12 cellular contexts compared by ENCODE assay signal in the genomic region with DNA sequence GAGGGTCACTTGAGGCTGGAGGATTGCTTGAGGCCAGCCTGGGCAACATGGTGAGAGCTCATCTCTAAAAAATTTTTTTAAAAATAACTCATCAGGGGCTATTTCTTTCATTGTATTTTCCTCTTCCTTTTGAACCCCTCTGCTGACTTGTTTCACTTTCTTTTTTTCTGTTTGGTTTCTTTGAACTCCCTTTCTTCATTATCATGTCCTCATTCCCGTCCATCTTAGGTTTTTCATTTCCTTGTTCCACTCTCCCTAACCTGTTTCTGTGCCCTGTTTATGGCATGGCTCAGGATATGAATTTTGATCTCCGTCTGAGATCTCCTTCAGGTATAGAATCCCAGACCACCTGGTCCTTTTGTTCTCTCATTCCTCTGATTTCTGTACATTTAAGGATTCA. TPM values are rescaled to one million over a fixed set of nuclear protein-coding genes. Genes with fewer than 3 reads are reported as not detected.
DNase-seq lines count a peak whose midpoint lies in the region; ATAC-seq, FAIRE-seq and TF ChIP-seq lines count a peak whose summit lies in the region.
"Had no signal": no experiment of that assay in that cellular context is flagged by ENCODE, and none has a peak within 500 bp of the region (broad histone marks: within the 10 kb centered on the region; RNA-seq: fewer than 3 reads in every experiment).

No MANE protein-coding gene starts in this region.

- CTCF ChIA-PET in GM12878 (lab: Yijun Ruan, JAX), result interaction anchor here (0.7 to 1.0 kb wide), 3 partner anchors 8 to 274 kb away, joined by 3 read pairs; no protein-coding TSS in a partner anchor

- no peak overlapping the region for H2AFZ ChIP-seq in GM12878 (ENCODE audit: control insufficient read depth, low read depth, low read length)

- H3K27ac Mint-ChIP-seq in nephron progenitor cell, result peak overlapping the region; percentile 55

- peak overlapping the region; percentile 33 for H3K9ac ChIP-seq in BLaER1
- H3K9ac ChIP-seq in GM12878 (ENCODE audit: control insufficient read depth, insufficient read depth, low read length), result 0 out of 2 replicates have a peak overlapping the region, but pooled peaks have one; percentile 7

- H3K36me3 Mint-ChIP-seq in nephron progenitor cell (ENCODE audit: low read depth), result peaks cover 57% of the 10 kb centered on the region

- H4K20me1 ChIP-seq in BLaER1, result peaks cover 100% of the 10 kb centered on the region
- no peaks in the 10 kb centered on the region; the same call in 1 of the 2 replicates for H4K20me1 ChIP-seq in GM12878 (ENCODE audit: control insufficient read depth, insufficient read depth)

- intact Hi-C loops in GM12878 (cut with micrococcal nuclease; ENCODE audit: unreplicated experiment), result no loop called here

- no peak for TF ChIP-seq EP300 in GM12878 (IDR thresholded peaks at IDR 0.05; ENCODE audit: borderline replicate concordance in 1 of 2, control insufficient read depth in 1 of 2, low read depth in 2 of 2, low read length in 2 of 2)

- DNase-seq in GM12878 (ENCODE audit: low read depth, low spot score), result no peak
- DNase-seq in nephron progenitor cell, result no peak
- no peak for DNase-seq in amniotic stem cell (lab: John Stamatoyannopoulos, UW)
- no peak for DNase-seq in GM03348 (ENCODE audit: low spot score)
- no peak for DNase-seq in NCI-H2107 (lab: John Stamatoyannopoulos, UW)
- DNase-seq: NCI-H1105 treated with DMSO at 0.1 percent for 48 hours; stimulated activated CD8-positive, alpha-beta memory T cell treated with anti-CD3 and anti-CD28 coated beads, Interleukin-4, amount 100 ng/mL, for 48 hours had no signal

- H3K4me2 ChIP-seq in BLaER1 (peak overlapping the region; percentile 80), GM12878 (ENCODE audit: control insufficient read depth, insufficient read depth) (peak overlapping the region; percentile 67)

- RAD21 ChIA-PET in GM12878 (lab: Charles Lee; ENCODE audit: unreplicated experiment), result interaction anchor here (1.0 kb wide), 1 partner anchor 13 kb away, joined by 3 read pairs; a partner anchor contains a TSS

- H3K4me3 ChIP-seq in BLaER1 (peak overlapping the region; percentile 35; the same call in 1 of the 2 replicates), GM12878 (peak overlapping the region; percentile 53; the same call in 1 of the 2 replicates)
- H3K4me3 ChIP-seq: coronary artery had no signal

- in situ Hi-C loops in GM12878 (cut with MboI), result no loop called here

- no TSS peak for BruUV-seq in GM12878 (replicated peaks; lab: Mats Ljungman, UMichigan)

- TF ChIP-seq RAD21 in GM12878 (IDR thresholded peaks at IDR 0.05; ENCODE audit: insufficient read depth, low read depth, low read length), result no peak

- no peak overlapping the region for H3K4me3 Mint-ChIP-seq in nephron progenitor cell

- peaks cover 21% of the 10 kb centered on the region for H3K4me1 Mint-ChIP-seq in nephron progenitor cell

- H3K4me1 ChIP-seq in BLaER1 (peaks cover 33% of the 10 kb centered on the region), GM12878 (ENCODE audit: control insufficient read depth, insufficient read depth, low read length) (peaks cover 16% of the 10 kb centered on the region)

- 17% methylated on average over 2 of the region's 2 CpGs for WGBS in GM12878 (ENCODE audit: insufficient coverage, insufficient replicate concordance, low lambda C conversion rate, missing lambda C conversion rate)

- POLR2A ChIA-PET in GM12878 (lab: Charles Lee), result interaction anchor here (0.6 to 1.5 kb wide), 5 partner anchors 9 to 18 kb away, joined by 3 to 8 read pairs (median 5); a partner anchor contains a TSS

- H3K27me3 ChIP-seq in BLaER1 (no peaks in the 10 kb centered on the region), GM12878 (replicated peaks in 1 of 2; ENCODE audit: control insufficient read depth in 2 of 2, insufficient read depth in 2 of 2, low read length in 1 of 2) (no peaks in the 10 kb centered on the region)

- no peak for TF ChIP-seq POLR2A in GM12878 (IDR thresholded peaks at IDR 0.05; ENCODE audit: low read depth, low read length)

- peaks cover 63% of the 10 kb centered on the region for H3K79me2 ChIP-seq in GM12878 (ENCODE audit: control insufficient read depth, insufficient read depth, low read length)

- no peak for FAIRE-seq in GM12878 (lab: Jason Lieb, UNC)

- SMC1A ChIA-PET in GM12878 (lab: Charles Lee; ENCODE audit: uncharacterized antibody, unreplicated experiment), result interaction anchor here (0.9 to 4.0 kb wide), 8 partner anchors 8 to 100 kb away, joined by 3 to 16 read pairs (median 4); a partner anchor contains a TSS

- H3K36me3 ChIP-seq in BLaER1 (peaks cover 57% of the 10 kb centered on the region), KOPT-K1 (ENCODE audit: insufficient read depth, low read length) (peaks cover 39% of the 10 kb centered on the region), GM12878 (ENCODE audit: control insufficient read depth in 2 of 2, insufficient read depth in 2 of 2, low read length in 1 of 2) (peaks cover 2 to 6% of the 10 kb centered on the region in 2 experiments; a peak in 3 of 4 replicates)

- H3K27ac ChIP-seq in BLaER1 (peak overlapping the region; percentile 54), KOPT-K1 (ENCODE audit: low read depth, low read length, poor library complexity, severe bottlenecking) (peak overlapping the region; percentile 43), GM12878 (ENCODE audit: control insufficient read depth, insufficient read depth) (peak overlapping the region; percentile 30)
- H3K27ac ChIP-seq: C4-2B, coronary artery had no signal

- H3K9me3 ChIP-seq in BLaER1 (no peaks in the 10 kb centered on the region), KOPT-K1 (ENCODE audit: insufficient read depth, low read length, poor library complexity, severe bottlenecking) (no peaks in the 10 kb centered on the region), GM12878 (replicated peaks; ENCODE audit: control insufficient read depth, insufficient read depth, low read length) (no peaks in the 10 kb centered on the region)

- TF ChIP-seq CTCF in GM12878 (IDR thresholded peaks at IDR 0.05 in 2 of 3, conservative IDR thresholded peaks at IDR 0.05 in 1 of 3; ENCODE audit: control insufficient read depth in 2 of 3, extremely low read depth in 1 of 3, insufficient read depth in 1 of 3, low read depth in 3 of 3, low read length in 3 of 3) (no peak), nephron progenitor cell (IDR thresholded peaks at IDR 0.05) (no peak)

- peaks cover 10% of the 10 kb centered on the region for H3K9me3 Mint-ChIP-seq in nephron progenitor cell

- peaks cover 9% of the 10 kb centered on the region for H3K27me3 Mint-ChIP-seq in nephron progenitor cell (ENCODE audit: low read depth, poor library complexity)

- ATAC-seq in GM12878, result peak; percentile 59
- ATAC-seq in GM18907 (IDR thresholded peaks at IDR 0.05; ENCODE audit: unreplicated experiment), result no peak

TF ChIP-seq in GM12878, 131 proteins besides CTCF, POLR2A, EP300 and RAD21 (continues in another document):
- TF ChIP-seq IKZF2 (IDR thresholded peaks at IDR 0.05), result peak; percentile 29 to 61; a peak in 3 of 4 replicates
- TF ChIP-seq, protein P1, sequence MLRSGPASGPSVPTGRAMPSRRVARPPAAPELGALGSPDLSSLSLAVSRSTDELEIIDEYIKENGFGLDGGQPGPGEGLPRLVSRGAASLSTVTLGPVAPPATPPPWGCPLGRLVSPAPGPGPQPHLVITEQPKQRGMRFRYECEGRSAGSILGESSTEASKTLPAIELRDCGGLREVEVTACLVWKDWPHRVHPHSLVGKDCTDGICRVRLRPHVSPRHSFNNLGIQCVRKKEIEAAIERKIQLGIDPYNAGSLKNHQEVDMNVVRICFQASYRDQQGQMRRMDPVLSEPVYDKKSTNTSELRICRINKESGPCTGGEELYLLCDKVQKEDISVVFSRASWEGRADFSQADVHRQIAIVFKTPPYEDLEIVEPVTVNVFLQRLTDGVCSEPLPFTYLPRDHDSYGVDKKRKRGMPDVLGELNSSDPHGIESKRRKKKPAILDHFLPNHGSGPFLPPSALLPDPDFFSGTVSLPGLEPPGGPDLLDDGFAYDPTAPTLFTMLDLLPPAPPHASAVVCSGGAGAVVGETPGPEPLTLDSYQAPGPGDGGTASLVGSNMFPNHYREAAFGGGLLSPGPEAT (IDR thresholded peaks at IDR 0.05; ENCODE audit: low read depth), result peak; percentile 30; the same call in 1 of the 2 replicates

RNA-seq across cellular contexts. Expression of a gene that starts 12.4 kb away (rescaled TPM):
- total RNA-seq in GM12878 (2013; cell fraction: nucleolus; rRNA removed), result 23.7 and 26.6 TPM in 2 replicates
- total RNA-seq in GM12878 (2014; rRNA removed) (10.7 and 14.8 TPM in 2 replicates), GM12878 (2014; rRNA removed; fragmentation: Illumina TruSeq; extraction: Trizol) (9.3 and 9.7 TPM in 2 replicates), GM12878 (2021) (29.5 and 30.0 TPM in 2 replicates)
- 7.8 TPM for polyA plus RNA-seq in GM12878 (2011; ENCODE audit: low read depth)
- polyA plus RNA-seq in GM12878 (2011; rRNA removed) (11.3 and 14.5 TPM in 2 replicates), GM12878 (2014; fragmentation: Illumina TruSeq; extraction: Trizol) (13.6 and 16.1 TPM in 2 replicates), GM12878 (2014; fragmentation: Nextera tagmentation; extraction: Ambion mirVana) (under 1 TPM; 0.19 to 0.40 TPM), GM12878 (2014; rRNA removed) (20.2 and 22.2 TPM in 2 replicates), GM12878 (2016; fragmentation: Nextera tagmentation; extraction: Ambion mirVana) (10 to 100 TPM in 1 of 2 experiments, 1 to 10 TPM in 1; 4.1 to 11.9 TPM)
- 13.9 and 15.3 TPM in 2 replicates for polyA plus RNA-seq in GM12878 (2011; cell fraction: cytosol; rRNA removed)
- polyA plus RNA-seq in GM12878 (2011; cell fraction: nucleus; rRNA removed), result 21.1 and 29.6 TPM in 2 replicates
- 12.7 and 13.2 TPM in 2 replicates for polyA plus RNA-seq in GM12878 (2012)
- 20.0 and 24.5 TPM in 2 replicates for polyA minus RNA-seq in GM12878 (2011; rRNA and poly(A)+ RNA removed)
- polyA minus RNA-seq in GM12878 (2011; cell fraction: cytosol; rRNA and poly(A)+ RNA removed), result 14.2 and 16.5 TPM in 2 replicates
- 8.9 and 19.0 TPM in 2 replicates for polyA minus RNA-seq in GM12878 (2011; cell fraction: nucleus; rRNA and poly(A)+ RNA removed)

RNA-seq across cellular contexts. Expression of a gene that starts 38.1 kb away (rescaled TPM):
- 23.3 and 29.2 TPM in 2 replicates for total RNA-seq in GM12878 (2013; cell fraction: nucleolus; rRNA removed)
- total RNA-seq in GM12878 (2014; rRNA removed) (27.5 and 32.6 TPM in 2 replicates), GM12878 (2014; rRNA removed; fragmentation: Illumina TruSeq; extraction: Trizol) (17.9 and 22.5 TPM in 2 replicates), GM12878 (2021) (31.5 and 36.3 TPM in 2 replicates)
- polyA plus RNA-seq in GM12878 (2011; ENCODE audit: low read depth), result 5.0 TPM
- polyA plus RNA-seq in GM12878 (2011; rRNA removed) (11.9 and 19.0 TPM in 2 replicates), GM12878 (2014; fragmentation: Illumina TruSeq; extraction: Trizol) (6.3 and 14.7 TPM in 2 replicates), GM12878 (2014; fragmentation: Nextera tagmentation; extraction: Ambion mirVana) (1 to 10 TPM; 1.1 to 1.2 TPM), GM12878 (2014; rRNA removed) (38.2 and 41.4 TPM in 2 replicates), GM12878 (2016; fragmentation: Nextera tagmentation; extraction: Ambion mirVana) (1 to 10 TPM in 1 of 2 experiments, under 1 TPM in 1; 0.88 to 1.2 TPM)
- polyA plus RNA-seq in GM12878 (2011; cell fraction: cytosol; rRNA removed), result 25.5 and 40.3 TPM in 2 replicates
- polyA plus RNA-seq in GM12878 (2011; cell fraction: nucleus; rRNA removed), result 28.1 and 40.9 TPM in 2 replicates
- polyA plus RNA-seq in GM12878 (2012), result 16.2 and 23.1 TPM in 2 replicates
- 8.3 and 14.2 TPM in 2 replicates for polyA minus RNA-seq in GM12878 (2011; rRNA and poly(A)+ RNA removed)
- 8.4 and 9.9 TPM in 2 replicates for polyA minus RNA-seq in GM12878 (2011; cell fraction: cytosol; rRNA and poly(A)+ RNA removed)
- 9.6 and 12.7 TPM in 2 replicates for polyA minus RNA-seq in GM12878 (2011; cell fraction: nucleus; rRNA and poly(A)+ RNA removed)
